24 cellular contexts compared by ENCODE assay signal in genomic region chr18:24459772-24460171, GRCh38. TPM values are rescaled to one million over a fixed set of nuclear protein-coding genes. Genes with fewer than 3 reads are reported as not detected.
"Had no signal": no experiment of that assay in that cellular context is flagged by ENCODE, and none has a peak within 500 bp of the region (broad histone marks: within the 10 kb centered on the region; RNA-seq: fewer than 3 reads in every experiment).

No MANE protein-coding gene starts in this region.

- H3K9me3 Mint-ChIP-seq: activated naive CD4-positive, alpha-beta T cell treated with anti-CD3 and anti-CD28 coated beads, Interleukin-2, amount 50 U/mL, for 24 hours; effector memory CD8-positive, alpha-beta T cell had no signal

- H3K4me3 Mint-ChIP-seq: activated CD8-positive, alpha-beta T cell treated with anti-CD3 and anti-CD28 coated beads, Interleukin-2, amount 10 ng/mL, durations not matched to agents 7 days and 5 days; activated naive CD4-positive, alpha-beta T cell treated with anti-CD3 and anti-CD28 coated beads, Interleukin-2, amount 50 U/mL, for 24 hours; effector memory CD8-positive, alpha-beta T cell; mesothelial cell of epicardium had no signal

- H3K4me1 Mint-ChIP-seq: mesothelial cell of epicardium had no signal

- H3K9me3 ChIP-seq: esophagus muscularis mucosa, gastrocnemius medialis, ovary, prostate gland, spleen, thoracic aorta, upper lobe of left lung had no signal

- H3K27ac Mint-ChIP-seq: activated CD8-positive, alpha-beta T cell treated with anti-CD3 and anti-CD28 coated beads, Interleukin-2, amount 10 ng/mL, durations not matched to agents 7 days and 5 days; activated naive CD4-positive, alpha-beta T cell treated with anti-CD3 and anti-CD28 coated beads, Interleukin-2, amount 50 U/mL, for 24 hours; activated T-helper 1 cell treated with anti-CD3 and anti-CD28 coated beads, Interleukin-12 subunit alpha, Interleukin-12 subunit beta, Interleukin-2, Interleukin-4 antibody, amounts not matched to agents 30 ng/mL and 10 ng/mL and 1 ng/mL, durations not matched to agents 14 hours and 24 hours and 36 hours; effector memory CD8-positive, alpha-beta T cell; mesothelial cell of epicardium had no signal

- H3K36me3 ChIP-seq: gastrocnemius medialis, ovary, prostate gland, thoracic aorta, upper lobe of left lung had no signal

- H3K4me3 ChIP-seq: esophagus muscularis mucosa, gastrocnemius medialis, ovary, prostate gland, spleen, thoracic aorta, upper lobe of left lung had no signal

- H3K27me3 Mint-ChIP-seq: activated naive CD4-positive, alpha-beta T cell treated with anti-CD3 and anti-CD28 coated beads, Interleukin-2, amount 50 U/mL, for 24 hours had no signal

- DNase-seq: activated CD4-positive, alpha-beta T cell treated with anti-CD3 and anti-CD28 coated beads for 48 hours; activated CD8-positive, alpha-beta T cell treated with anti-CD3 and anti-CD28 coated beads, Interleukin-2, amount 10 ng/mL, durations not matched to agents 7 days and 5 days; activated gamma-delta T cell treated with Interleukin-2 at 50 U/mL for 16 hours; central memory CD4-positive, alpha-beta T cell; effector memory CD8-positive, alpha-beta T cell; gastrocnemius medialis; head of caudate nucleus; hypothalamus; left ventricle myocardium superior; mammary epithelial cell; naive thymus-derived CD8-positive, alpha-beta T cell; ovary; spleen; stimulated activated CD4-positive, alpha-beta T cell treated with anti-CD3 and anti-CD28 coated beads, Interleukin-4, amount 100 ng/mL, for 24 hours; stimulated activated naive CD4-positive, alpha-beta T cell treated with Interleukin-2 at 50 U/mL for 16 hours; T1000; upper lobe of left lung had no signal

- ATAC-seq: activated CD8-positive, alpha-beta T cell treated with anti-CD3 and anti-CD28 coated beads, Interleukin-2, amount 10 ng/mL, durations not matched to agents 7 days and 5 days; effector memory CD8-positive, alpha-beta T cell; gastrocnemius medialis; left ventricle myocardium superior; naive thymus-derived CD8-positive, alpha-beta T cell had no signal

- H3K27ac ChIP-seq: esophagus muscularis mucosa, gastrocnemius medialis, ovary, prostate gland, thoracic aorta, upper lobe of left lung had no signal

- H3K27me3 ChIP-seq: esophagus muscularis mucosa, gastrocnemius medialis, ovary, spleen, upper lobe of left lung had no signal

- H3K4me1 ChIP-seq: esophagus muscularis mucosa, gastrocnemius medialis, prostate gland, upper lobe of left lung had no signal

RNA-seq across cellular contexts. Expression of gene HRH4, which starts 0.7 kb away (rescaled TPM):
- total RNA-seq: activated CD8-positive, alpha-beta T cell treated with anti-CD3 and anti-CD28 coated beads, Interleukin-2, amount 10 ng/mL, durations not matched to agents 7 days and 5 days; dermis microvascular lymphatic vessel endothelial cell; gastrocnemius medialis; mesothelial cell of epicardium; naive thymus-derived CD8-positive, alpha-beta T cell; ovary; prostate gland had no signal
